Comparison of ENCODE assay signal across 9 cellular contexts in the genomic region with DNA sequence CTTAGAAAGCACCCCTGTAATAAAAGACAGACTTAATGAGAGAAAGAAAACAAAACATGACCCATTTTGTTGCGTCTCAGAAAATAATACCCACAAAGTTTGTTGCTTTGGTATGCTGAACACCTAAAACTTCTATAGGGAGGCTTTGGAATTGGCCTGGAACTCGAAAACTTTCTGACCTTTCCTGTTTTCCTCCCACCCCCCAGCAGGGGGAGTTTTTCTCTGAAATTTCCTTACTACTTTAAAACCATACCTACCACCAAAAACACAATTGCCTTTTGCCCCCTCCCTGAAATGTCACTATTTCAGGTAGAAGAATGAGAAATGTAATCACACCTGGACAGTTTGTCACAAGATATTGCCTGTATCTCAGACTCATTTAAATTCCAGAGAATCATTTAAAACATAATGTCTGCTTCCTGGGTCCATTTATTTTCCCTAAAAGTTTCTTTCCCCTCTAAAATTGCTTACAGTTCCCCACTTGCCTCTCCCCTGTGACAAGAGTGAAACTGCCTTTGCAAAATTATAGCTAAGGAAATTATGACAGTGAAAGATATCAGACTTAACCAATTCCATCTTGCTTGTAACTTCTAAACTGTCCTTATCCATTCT.
DNase-seq lines count a peak whose midpoint lies in the region; ATAC-seq and TF ChIP-seq lines count a peak whose summit lies in the region.
"Had no signal": no experiment of that assay in that cellular context is flagged by ENCODE, and none has a peak within 500 bp of the region (broad histone marks: within the 10 kb centered on the region; RNA-seq: fewer than 3 reads in every experiment).

No MANE protein-coding gene starts in this region.

- no peaks in the 10 kb centered on the region for H3K4me1 Mint-ChIP-seq in nephron progenitor cell

- DNase-seq in DMS53 (lab: John Stamatoyannopoulos, UW) (peak; percentile 26), DMS53 treated with DMSO at 0.1 percent for 48 hours (lab: John Stamatoyannopoulos, UW; ENCODE audit: unreplicated experiment) (no peak), HT1080 (ENCODE audit: low read depth) (peak; percentile 39), astrocyte of the spinal cord (ENCODE audit: low read depth, low spot score) (peak; percentile 11), nephron progenitor cell (peak; percentile 20), hepatic stellate cell (ENCODE audit: low spot score) (no peak), aorta (no peak)
- DNase-seq: colonic mucosa had no signal

- H3K9me3 Mint-ChIP-seq in nephron progenitor cell, result peaks cover 3% of the 10 kb centered on the region

- intact Hi-C loops in aorta (cut with DNase I), result no loop called here

- H3K36me3 ChIP-seq in aorta (ENCODE audit: control insufficient read depth in 1 of 2, insufficient read depth in 2 of 2, low read length in 1 of 2), result no peaks in the 10 kb centered on the region
- H3K36me3 ChIP-seq: colonic mucosa had no signal

- H3K27me3 ChIP-seq in aorta (ENCODE audit: control insufficient read depth in 1 of 2, insufficient read depth in 2 of 2, low read length in 1 of 2), result no peaks in the 10 kb centered on the region
- H3K27me3 ChIP-seq: colonic mucosa had no signal

- H3K4me1 ChIP-seq in aorta (ENCODE audit: control insufficient read depth in 1 of 2, insufficient read depth in 2 of 2, low read length in 2 of 2), result no peaks in the 10 kb centered on the region
- H3K4me1 ChIP-seq: colonic mucosa had no signal

- TF ChIP-seq CTCF in astrocyte of the spinal cord (IDR thresholded peaks at IDR 0.05; ENCODE audit: low read depth, low read length) (peak; percentile 62), nephron progenitor cell (IDR thresholded peaks at IDR 0.05) (peak; percentile 55)

- no peak overlapping the region for H3K27ac Mint-ChIP-seq in nephron progenitor cell

- H3K27ac ChIP-seq in aorta (ENCODE audit: low read depth in 1 of 2, low read length in 2 of 2), result no peak overlapping the region
- H3K27ac ChIP-seq: colonic mucosa had no signal

- WGBS in aorta, 2 donors, result 85 to 95% methylated on average over 2 of the region's 2 CpGs

- no peaks in the 10 kb centered on the region for H3K27me3 Mint-ChIP-seq in nephron progenitor cell (ENCODE audit: low read depth, poor library complexity)

- no peak overlapping the region for H3K4me3 Mint-ChIP-seq in nephron progenitor cell

- ATAC-seq in HG03108 (IDR thresholded peaks at IDR 0.05; ENCODE audit: unreplicated experiment) (no peak), aorta (ENCODE audit: low FRiP score) (no peak)

- in situ Hi-C loops in astrocyte of the spinal cord (cut with HindIII; ENCODE audit: low sequenced_read_pairs), result no loop called here

- H3K36me3 Mint-ChIP-seq in nephron progenitor cell (ENCODE audit: low read depth), result no peaks in the 10 kb centered on the region

- H3K4me3 ChIP-seq in astrocyte of the spinal cord (ENCODE audit: low read depth, low read length) (no peak overlapping the region), aorta (ENCODE audit: low read length in 2 of 2) (no peak overlapping the region)
- H3K4me3 ChIP-seq: colonic mucosa had no signal

- H3K9me3 ChIP-seq in aorta (ENCODE audit: control insufficient read depth, low read length), result peaks cover 3% of the 10 kb centered on the region
- H3K9me3 ChIP-seq: colonic mucosa had no signal

Comparison
In these comparisons a context has a peak if more than half of its experiments do, and no peak if none do; other contexts are left out.
1. DNase-seq: peak in DMS53 (single experiment), HT1080 (single experiment), astrocyte of the spinal cord (single experiment) and nephron progenitor cell (single experiment); none in DMS53 treated with DMSO at 0.1 percent for 48 hours (single experiment), hepatic stellate cell (single experiment) and aorta (0 of 2).